16 cellular contexts compared by ENCODE assay signal in the genomic region with DNA sequence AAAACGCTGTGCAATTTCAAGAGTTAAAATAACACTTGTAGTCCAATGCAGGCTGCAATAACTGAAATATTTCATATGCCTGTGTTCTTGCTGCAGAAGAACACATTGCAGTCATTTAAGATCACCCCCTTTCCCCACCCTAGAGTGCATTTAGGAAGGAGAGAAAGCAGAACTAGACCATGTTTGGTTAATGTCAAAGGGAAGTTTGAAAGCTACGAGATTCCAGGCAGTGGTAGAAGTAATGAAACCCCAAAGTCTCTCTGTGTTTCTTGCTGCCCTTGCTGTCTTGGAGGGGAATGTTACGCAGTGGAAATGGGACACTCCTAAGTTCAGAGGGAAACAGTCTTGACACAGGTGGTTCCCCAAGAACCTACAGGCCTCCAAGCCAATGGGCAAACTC.
DNase-seq lines count a peak whose midpoint lies in the region; ATAC-seq and TF ChIP-seq lines count a peak whose summit lies in the region.
"Had no signal": no experiment of that assay in that cellular context is flagged by ENCODE, and none has a peak within 500 bp of the region (broad histone marks: within the 10 kb centered on the region; RNA-seq: fewer than 3 reads in every experiment).

No MANE protein-coding gene starts in this region.

- H3K4me3 ChIP-seq in right atrium auricular region (no peak overlapping the region), upper lobe of left lung (no peak overlapping the region)
- H3K4me3 ChIP-seq: GM23248, hepatocyte, uterus had no signal

- H3K9me3 ChIP-seq in right atrium auricular region (no peaks in the 10 kb centered on the region), upper lobe of left lung (no peaks in the 10 kb centered on the region)
- H3K9me3 ChIP-seq: uterus had no signal

- H3K4me1 ChIP-seq in right atrium auricular region (no peaks in the 10 kb centered on the region), upper lobe of left lung (no peaks in the 10 kb centered on the region)
- H3K4me1 ChIP-seq: uterus had no signal

- 78 to 85% methylated on average over 3 of the region's 3 CpGs for WGBS in upper lobe of left lung, 2 donors

- no peak for TF ChIP-seq POLR2A in upper lobe of left lung (IDR thresholded peaks at IDR 0.05)

- H3K36me3 ChIP-seq in right atrium auricular region (no peaks in the 10 kb centered on the region), upper lobe of left lung (no peaks in the 10 kb centered on the region)
- H3K36me3 ChIP-seq: uterus had no signal

- TF ChIP-seq EP300 in upper lobe of left lung (IDR thresholded peaks at IDR 0.05) = no peak

- no peaks in the 10 kb centered on the region for H3K27me3 ChIP-seq in right atrium auricular region
- no peaks in the 10 kb centered on the region for H3K27me3 ChIP-seq in upper lobe of left lung
- H3K27me3 ChIP-seq: hepatocyte, uterus had no signal

- peak; percentile 48 for ATAC-seq in left ventricle myocardium superior
- ATAC-seq in upper lobe of left lung (ENCODE audit: low FRiP score in 2 of 2) = peak in 1 of 2 donors; percentile 61
- no peak for ATAC-seq in HG03354 (IDR thresholded peaks at IDR 0.05; ENCODE audit: poor library complexity, severe bottlenecking, unreplicated experiment)
- ATAC-seq in GM21526 (IDR thresholded peaks at IDR 0.05; ENCODE audit: low FRiP score, unreplicated experiment) = no peak
- ATAC-seq: activated CD8-positive, alpha-beta T cell treated with anti-CD3 and anti-CD28 coated beads, Interleukin-2, amount 10 ng/mL, durations not matched to agents 7 days and 5 days; CD8-positive, alpha-beta T cell; effector memory CD8-positive, alpha-beta T cell had no signal

- DNase-seq in left ventricle myocardium superior = no peak
- no peak for DNase-seq in right atrium auricular region (ENCODE audit: low spot score)
- DNase-seq in NOMO-1 treated with dmso at 0.1 percent for 144 hours (lab: John Stamatoyannopoulos, UW; ENCODE audit: unreplicated experiment) = peak; percentile 76
- peak; percentile 26 for DNase-seq in globus pallidus (ENCODE audit: low spot score)
- no peak for DNase-seq in upper lobe of left lung
- no peak for DNase-seq in SK-N-DZ (ENCODE audit: low spot score)
- DNase-seq: activated CD8-positive, alpha-beta T cell treated with anti-CD3 and anti-CD28 coated beads, Interleukin-2, amount 10 ng/mL, durations not matched to agents 7 days and 5 days; CD8-positive, alpha-beta T cell; effector memory CD8-positive, alpha-beta T cell; GM23248; NCI-H1694; NCI-H345; uterus had no signal

- TF ChIP-seq CTCF in right atrium auricular region (IDR thresholded peaks at IDR 0.05) (no peak), upper lobe of left lung (IDR thresholded peaks at IDR 0.05) (no peak)

- intact Hi-C loops in left ventricle myocardium superior (cut with micrococcal nuclease) = no loop called here

- H3K27ac ChIP-seq in right atrium auricular region (no peak overlapping the region), upper lobe of left lung (peak overlapping the region; percentile 48 to 71 (median 61))
- H3K27ac ChIP-seq: GM23248, hepatocyte, uterus had no signal

Comparison
In these comparisons a context has a peak if more than half of its experiments do, and no peak if none do; other contexts are left out.
1. DNase-seq: peak in NOMO-1 treated with dmso at 0.1 percent for 144 hours (single experiment) and globus pallidus (single experiment); none in left ventricle myocardium superior (single experiment), right atrium auricular region (single experiment), upper lobe of left lung (0 of 2) and SK-N-DZ (single experiment).
2. H3K27ac ChIP-seq: peak in upper lobe of left lung (4 of 4); none in right atrium auricular region (0 of 2).